Comparison of ENCODE assay signal across 8 cellular contexts in genomic region chr16:29804455-29805231, GRCh38. TPM values are rescaled to one million over a fixed set of nuclear protein-coding genes. Genes with fewer than 3 reads are reported as not detected.
A peak's percentile ranks its signal among the peaks of the same experiment; 100 is the strongest.
DNase-seq lines count a peak whose midpoint lies in the region; ATAC-seq and TF ChIP-seq lines count a peak whose summit lies in the region.

No MANE protein-coding gene starts in this region.

- H3K27ac Mint-ChIP-seq in activated T-cell treated with anti-CD3 and anti-CD28 coated beads, Interleukin-2, amount 50 U/mL, for 24 hours: peak overlapping the region; percentile 99

- peak; percentile 59 for DNase-seq in activated T-cell treated with anti-CD3 and anti-CD28 coated beads, Interleukin-2, amount 50 U/mL, for 24 hours
- no peak for DNase-seq in activated T-cell treated with anti-CD3 and anti-CD28 coated beads for 4 hours
- peak; percentile 58 for DNase-seq in NCI-H2196 treated with DMSO at 0.1 percent for 48 hours (lab: John Stamatoyannopoulos, UW; ENCODE audit: unreplicated experiment)
- DNase-seq in astrocyte of the cerebellum (ENCODE audit: low read depth): no peak
- no peak for DNase-seq in kidney epithelial cell (ENCODE audit: low read depth)

- no peaks in the 10 kb centered on the region for H3K9me3 ChIP-seq in subcutaneous abdominal adipose tissue (ENCODE audit: control insufficient read depth in 5 of 5, low read length in 5 of 5)

- TF ChIP-seq CTCF in astrocyte of the cerebellum (IDR thresholded peaks at IDR 0.05; ENCODE audit: low read depth, low read length, missing control alignments): no peak
- no peak for TF ChIP-seq CTCF in kidney epithelial cell (IDR thresholded peaks at IDR 0.05; ENCODE audit: insufficient read depth, low read length, poor library complexity, severe bottlenecking)

- peak overlapping the region; percentile 88 for H3K27ac ChIP-seq in subcutaneous abdominal adipose tissue (ENCODE audit: low read depth, low read length)

- in situ Hi-C loops in astrocyte of the cerebellum (cut with HindIII; ENCODE audit: low sequenced_read_pairs): loop anchor here (5.0 kb wide), 1 partner anchor 107 kb away; no protein-coding TSS in a partner anchor

- H3K36me3 ChIP-seq in kidney epithelial cell (ENCODE audit: control insufficient read depth, insufficient read depth, low read length): peaks cover 6% of the 10 kb centered on the region
- peaks cover 0 to 25% (median 17%) of the 10 kb centered on the region in 5 donors for H3K36me3 ChIP-seq in subcutaneous abdominal adipose tissue (ENCODE audit: control insufficient read depth in 5 of 5, insufficient read depth in 5 of 5, low read length in 5 of 5)

- ATAC-seq in GM18870 (IDR thresholded peaks at IDR 0.05; ENCODE audit: unreplicated experiment) (no peak), GM18511 (IDR thresholded peaks at IDR 0.05; ENCODE audit: unreplicated experiment) (no peak)

- peak overlapping the region; percentile 91 for H3K4me3 Mint-ChIP-seq in activated T-cell treated with anti-CD3 and anti-CD28 coated beads, Interleukin-2, amount 50 U/mL, for 24 hours

- H3K36me3 Mint-ChIP-seq in activated T-cell treated with anti-CD3 and anti-CD28 coated beads, Interleukin-2, amount 50 U/mL, for 24 hours (ENCODE audit: low read depth): peaks cover 75% of the 10 kb centered on the region

- no peaks in the 10 kb centered on the region for H3K9me3 Mint-ChIP-seq in activated T-cell treated with anti-CD3 and anti-CD28 coated beads, Interleukin-2, amount 50 U/mL, for 24 hours

- peak overlapping the region; percentile 63 to 97 (median 87) for H3K9ac ChIP-seq in subcutaneous abdominal adipose tissue (ENCODE audit: low read length in 5 of 5)

- H3K27me3 ChIP-seq in kidney epithelial cell (ENCODE audit: control insufficient read depth, insufficient read depth, low read length): no peaks in the 10 kb centered on the region
- H3K27me3 ChIP-seq in subcutaneous abdominal adipose tissue (ENCODE audit: control insufficient read depth in 5 of 5, insufficient read depth in 4 of 5, low read length in 5 of 5): no peaks in the 10 kb centered on the region

- peak overlapping the region; percentile 82 for H3K4me3 ChIP-seq in astrocyte of the cerebellum (ENCODE audit: low read depth, low read length)
- peak overlapping the region; percentile 57 for H3K4me3 ChIP-seq in kidney epithelial cell (ENCODE audit: low read depth, low read length)
- H3K4me3 ChIP-seq in subcutaneous abdominal adipose tissue (ENCODE audit: low read depth in 1 of 5, low read length in 5 of 5): peak overlapping the region; percentile 73 to 97 (median 90)

- H3K4me1 Mint-ChIP-seq in activated T-cell treated with anti-CD3 and anti-CD28 coated beads, Interleukin-2, amount 50 U/mL, for 24 hours (ENCODE audit: low read depth): peaks cover 31% of the 10 kb centered on the region

- H3K4me1 ChIP-seq in subcutaneous abdominal adipose tissue (ENCODE audit: control insufficient read depth in 5 of 5, insufficient read depth in 5 of 5, low read length in 5 of 5): peaks cover 3 to 38% (median 34%) of the 10 kb centered on the region in 5 donors

- H3K27me3 Mint-ChIP-seq in activated T-cell treated with anti-CD3 and anti-CD28 coated beads, Interleukin-2, amount 50 U/mL, for 24 hours: no peaks in the 10 kb centered on the region

RNA-seq across cellular contexts. Expression of gene MAZ, which starts 1.7 kb away (rescaled TPM):
- 164 and 200 TPM in 2 replicates for total RNA-seq in kidney epithelial cell

RNA-seq across cellular contexts. Expression of gene PRRT2, which starts 7.3 kb away (rescaled TPM):
- total RNA-seq in kidney epithelial cell: 0.27 and 0.29 TPM in 2 replicates

RNA-seq across cellular contexts. Expression of gene PAGR1, which starts 11.3 kb away (rescaled TPM):
- 40.1 and 53.9 TPM in 2 replicates for total RNA-seq in kidney epithelial cell

RNA-seq across cellular contexts. Expression of gene KIF22, which starts 14.1 kb away (rescaled TPM):
- total RNA-seq in kidney epithelial cell: 24.2 and 27.5 TPM in 2 replicates

RNA-seq across cellular contexts. Expression of gene MVP, which starts 15.6 kb away (rescaled TPM):
- 194 and 209 TPM in 2 replicates for total RNA-seq in kidney epithelial cell

Comparison
In these comparisons a context has a peak if more than half of its experiments do, and no peak if none do; other contexts are left out.
1. DNase-seq: peak in activated T-cell treated with anti-CD3 and anti-CD28 coated beads, Interleukin-2, amount 50 U/mL, for 24 hours (single experiment) and NCI-H2196 treated with DMSO at 0.1 percent for 48 hours (single experiment); none in activated T-cell treated with anti-CD3 and anti-CD28 coated beads for 4 hours (single experiment), astrocyte of the cerebellum (single experiment) and kidney epithelial cell (single experiment).
2. Peak in every context shown above with its lines, with median percentiles within 50 percentile points of each other: H3K4me3 ChIP-seq.